In the genomic region with DNA sequence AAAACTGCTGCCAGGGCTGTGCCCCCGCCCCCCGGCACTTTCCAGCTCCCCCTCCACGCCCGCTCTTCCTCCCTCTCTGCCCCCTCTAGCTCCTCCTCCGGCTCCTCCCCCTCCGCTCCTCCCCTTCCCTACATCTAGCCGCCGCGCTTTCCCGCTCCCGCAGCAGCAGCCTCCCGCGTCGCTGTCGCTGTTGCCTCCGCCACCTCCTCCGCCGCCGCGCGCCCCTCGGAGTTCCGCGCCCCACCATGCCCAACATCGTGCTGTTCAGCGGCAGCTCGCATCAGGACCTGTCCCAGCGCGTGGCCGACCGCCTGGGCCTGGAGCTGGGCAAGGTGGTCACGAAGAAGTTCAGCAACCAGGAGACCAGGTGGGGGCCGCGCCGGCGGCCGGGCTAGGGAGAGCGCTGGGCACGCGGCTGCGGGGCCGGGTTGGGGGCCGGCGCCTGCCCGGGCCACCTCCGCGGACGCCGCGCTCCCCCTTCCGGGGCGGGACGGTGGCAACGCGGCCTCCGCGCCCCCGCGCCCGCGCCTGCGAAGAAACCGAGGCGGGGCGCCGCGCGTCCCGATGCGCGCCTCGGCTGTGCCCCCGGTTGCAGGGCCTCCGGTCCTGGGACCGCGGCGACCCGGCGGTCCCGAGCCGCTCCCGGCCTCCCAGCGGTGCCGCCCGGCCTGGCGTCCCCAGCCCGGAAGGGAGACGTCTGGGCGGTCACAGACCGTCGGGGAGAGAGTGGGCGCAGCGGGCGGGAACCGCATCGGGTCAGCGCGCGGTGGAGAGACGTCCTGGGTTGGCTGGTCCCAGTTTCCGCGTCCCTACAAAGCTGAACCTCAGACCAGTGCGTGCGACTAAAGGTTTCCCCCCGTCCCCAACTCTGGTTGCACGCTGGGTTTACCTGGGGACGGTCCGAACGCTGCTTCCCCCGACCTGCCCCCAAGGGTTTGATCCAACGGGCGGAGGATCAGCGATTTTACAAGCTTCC, we compare ENCODE assay signal across 8 cellular contexts. TPM values are rescaled to one million over a fixed set of nuclear protein-coding genes. Genes with fewer than 3 reads are reported as not detected.
A peak's percentile ranks its signal among the peaks of the same experiment; 100 is the strongest.
DNase-seq lines count a peak whose midpoint lies in the region; ATAC-seq, FAIRE-seq and TF ChIP-seq lines count a peak whose summit lies in the region.

A gene (plus strand): TSS at position 160 of the 976 bp plus-strand sequence. CDS start 86 bp downstream, at position 246.

- POLR2A ChIA-PET in CD4-positive, alpha-beta T cell (lab: Charles Lee), result interaction anchor here (0.7 to 2.4 kb wide), 6 partner anchors 10 to 1034 kb away, joined by 3 to 16 read pairs (median 3); no protein-coding TSS in a partner anchor

- TF ChIP-seq POLR2A in thyroid gland (IDR thresholded peaks at IDR 0.05), result peak in 1 of 2 donors; percentile 58

- no peaks in the 10 kb centered on the region for H3K9me3 Mint-ChIP-seq in CD4-positive, alpha-beta T cell

- H3K27me3 Mint-ChIP-seq in CD4-positive, alpha-beta T cell, result no peaks in the 10 kb centered on the region

- H3K36me3 Mint-ChIP-seq in CD4-positive, alpha-beta T cell (ENCODE audit: low read depth), result peaks cover 7% of the 10 kb centered on the region

- H3K27ac ChIP-seq in CD4-positive, alpha-beta T cell (ENCODE audit: low read depth, low read length), result no peak within 1 kb of the TSS
- no peak within 1 kb of the TSS for H3K27ac ChIP-seq in HUES48 (ENCODE audit: low read depth, low read length)
- peak within 1 kb of the TSS; percentile 44; the same call in 1 of the 2 replicates for H3K27ac ChIP-seq in SJCRH30
- peak within 1 kb of the TSS in 2 of 4 donors; percentile 26 to 58 for H3K27ac ChIP-seq in pancreas
- no peak within 1 kb of the TSS for H3K27ac ChIP-seq in thyroid gland

- peaks cover 36% of the 10 kb centered on the region for H3K4me1 Mint-ChIP-seq in CD4-positive, alpha-beta T cell (ENCODE audit: low read depth)

- CTCF ChIA-PET in CD4-positive, alpha-beta T cell (lab: Charles Lee), result interaction anchor here (1.4 to 1.9 kb wide), 2 partner anchors 20 kb away, joined by 6 to 9 read pairs; no protein-coding TSS in a partner anchor

- no peaks in the 10 kb centered on the region for H3K27me3 ChIP-seq in CD4-positive, alpha-beta T cell (ENCODE audit: control insufficient read depth, insufficient read depth, low read length)
- H3K27me3 ChIP-seq in HUES48 (ENCODE audit: control insufficient read depth, insufficient read depth, low read length) (peaks cover 12% of the 10 kb centered on the region), SJCRH30 (no peaks in the 10 kb centered on the region), pancreas (peaks cover 0 to 4% (median 0%) of the 10 kb centered on the region in 4 donors), thyroid gland (no peaks in the 10 kb centered on the region)

- H3K4me1 ChIP-seq in HUES48 (ENCODE audit: control insufficient read depth, insufficient read depth, low read length) (peaks cover 4% of the 10 kb centered on the region), SJCRH30 (no peaks in the 10 kb centered on the region), pancreas (no peaks in the 10 kb centered on the region), thyroid gland (no peaks in the 10 kb centered on the region)

- peak; percentile 95 for ATAC-seq in CD4-positive, alpha-beta T cell (ENCODE audit: poor library complexity)
- ATAC-seq in GM19468 (IDR thresholded peaks at IDR 0.05; ENCODE audit: extremely low read depth, unreplicated experiment), result peak; percentile 40
- peak; percentile 92 to 98 (median 96) for ATAC-seq in pancreas

- peak within 1 kb of the TSS; percentile 78 for H3K9ac ChIP-seq in HUES48 (ENCODE audit: low read depth, low read length)

- peak within 1 kb of the TSS; percentile 89 for H3K4me3 Mint-ChIP-seq in CD4-positive, alpha-beta T cell

- no peak for FAIRE-seq in pancreas (lab: Jason Lieb, UNC)

- intact Hi-C loops in CD4-positive, alpha-beta T cell (cut with DNase I, micrococcal nuclease), result loop anchor here in 1 of 2 experiments (5.0 kb wide), 2 partner anchors 861 to 901 kb away; a partner anchor contains a TSS
- intact Hi-C loops in pancreas (cut with DNase I) (no loop called here), thyroid gland (cut with DNase I) (no loop called here)

- H3K27ac Mint-ChIP-seq in CD4-positive, alpha-beta T cell, result peak within 1 kb of the TSS; percentile 78

- H3K4me3 ChIP-seq in HUES48 (ENCODE audit: low read depth, low read length) (peak within 1 kb of the TSS; percentile 83), SJCRH30 (peak within 1 kb of the TSS; percentile 90), pancreas (peak within 1 kb of the TSS; percentile 29 to 58 (median 46)), thyroid gland (replicated peaks in 1 of 3) (peak within 1 kb of the TSS in 1 of 3 donors; percentile 48)

- H3K36me3 ChIP-seq in HUES48 (ENCODE audit: control insufficient read depth, insufficient read depth, low read length) (no peaks in the 10 kb centered on the region; the same call in 1 of the 2 replicates), SJCRH30 (peaks cover 7% of the 10 kb centered on the region; the same call in 1 of the 2 replicates), pancreas (no peaks in the 10 kb centered on the region), thyroid gland (no peaks in the 10 kb centered on the region)

- 1 to 12% methylated on average over 69 to 112 of the region's 113 CpGs for WGBS in pancreas, 2 donors
- WGBS in thyroid gland, 2 donors, result 0 to 1% methylated on average over 27 to 45 of the region's 113 CpGs

- DNase-seq in CD4-positive, alpha-beta T cell, result peak; percentile 46 to 73 (median 66)
- DNase-seq in SJCRH30 (peak; percentile 89 to 90), glomerular visceral epithelial cell (ENCODE audit: extremely low spot score) (peak; percentile 59), pancreas (peak; percentile 66 to 85 (median 78)), thyroid gland (peak; percentile 48 to 55)
- DNase-seq in activated naive CD4-positive, alpha-beta T cell (lab: John Stamatoyannopoulos, UW), result peak; percentile 11 to 61 (median 36)

- H3K9me3 ChIP-seq in CD4-positive, alpha-beta T cell (ENCODE audit: control insufficient read depth, low read length), result no peaks in the 10 kb centered on the region
- H3K9me3 ChIP-seq in HUES48 (ENCODE audit: control insufficient read depth, insufficient read depth, low read length), result no peaks in the 10 kb centered on the region
- H3K9me3 ChIP-seq in SJCRH30 (replicated peaks), result no peaks in the 10 kb centered on the region
- no peaks in the 10 kb centered on the region for H3K9me3 ChIP-seq in pancreas
- H3K9me3 ChIP-seq in thyroid gland, result no peaks in the 10 kb centered on the region

- TF ChIP-seq CTCF in CD4-positive, alpha-beta T cell (IDR thresholded peaks at IDR 0.05), result no peak
- TF ChIP-seq CTCF in pancreas (IDR thresholded peaks at IDR 0.05) (no peak), thyroid gland (IDR thresholded peaks at IDR 0.05) (no peak)

RNA-seq across cellular contexts. Expression of the gene that starts here (rescaled TPM):
- 10 to 100 TPM; 13.2 to 17.7 TPM for total RNA-seq in CD4-positive, alpha-beta T cell
- total RNA-seq in SJCRH30 (2014; rRNA removed; shearing (Covaris generic)), result 79.8 and 86.3 TPM in 2 replicates
- total RNA-seq in pancreas (10 to 100 TPM; 32.6 to 57.7 (median 42.6) TPM), thyroid gland (10 to 100 TPM; 16.6 to 31.7 (median 27.2) TPM)
- polyA plus RNA-seq in pancreas, result 10 to 100 TPM; 19.3 to 21.4 TPM

Comparison
In these comparisons a context has a peak if more than half of its experiments do, and no peak if none do; other contexts are left out.
1. ATAC-seq: peak in every context shown above with its lines; median percentile 96 in pancreas; 95 in CD4-positive, alpha-beta T cell; 40 in GM19468.
2. DNase-seq: peak in every context shown above with its lines; median percentile 90 in SJCRH30; 78 in pancreas; 66 in CD4-positive, alpha-beta T cell; 59 in glomerular visceral epithelial cell; 52 in thyroid gland; 36 in activated naive CD4-positive, alpha-beta T cell.